27 cellular contexts compared by ENCODE assay signal in the genomic region with DNA sequence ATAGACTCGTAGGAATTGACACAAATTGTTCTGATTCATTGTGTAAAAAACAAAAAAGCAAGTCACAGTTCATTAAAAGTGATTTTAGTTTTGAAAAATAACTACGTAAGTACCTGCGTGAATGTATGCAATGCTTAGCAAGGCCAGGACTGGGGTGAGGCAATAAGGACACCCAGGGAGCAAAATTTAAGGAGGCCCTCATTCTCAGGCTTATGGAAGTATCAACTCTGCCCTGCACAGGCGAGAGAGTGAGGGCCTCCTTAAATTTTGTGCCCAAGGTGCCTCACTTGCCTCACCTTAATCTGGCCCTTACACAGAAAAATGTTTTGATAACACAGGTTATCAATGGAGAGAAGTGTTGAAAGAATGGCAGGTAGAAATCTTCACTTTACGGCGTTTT. TPM values are rescaled to one million over a fixed set of nuclear protein-coding genes. Genes with fewer than 3 reads are reported as not detected.
"Had no signal": no experiment of that assay in that cellular context is flagged by ENCODE, and none has a peak within 500 bp of the region (broad histone marks: within the 10 kb centered on the region; RNA-seq: fewer than 3 reads in every experiment).

No MANE protein-coding gene starts in this region.

- H3K9me3 Mint-ChIP-seq: activated CD4-positive, alpha-beta T cell treated with anti-CD3 and anti-CD28 coated beads, Interleukin-2, amount 10 ng/mL, durations not matched to agents 7 days and 5 days; activated naive CD4-positive, alpha-beta T cell treated with anti-CD3 and anti-CD28 coated beads, Interleukin-2, amount 50 U/mL, for 24 hours; activated naive CD8-positive, alpha-beta T cell treated with anti-CD3 and anti-CD28 coated beads, Interleukin-2, amount 10 ng/mL, durations not matched to agents 7 days and 5 days; activated T-cell treated with anti-CD3 and anti-CD28 coated beads, Interleukin-2, amount 50 U/mL, for 24 hours; activated T-helper 2 cell treated with anti-CD3 and anti-CD28 coated beads, Interferon-gamma antibody, Interleukin-2, Interleukin-4, amounts not matched to agents 10 μg/mL and 5 μg/mL and 100 μg/mL, durations not matched to agents 14 hours and 24 hours and 36 hours had no signal

- H3K4me3 ChIP-seq: ascending aorta, SK-N-MC had no signal

- H3K27ac Mint-ChIP-seq: activated CD4-positive, alpha-beta T cell treated with anti-CD3 and anti-CD28 coated beads for 36 hours; activated CD4-positive, alpha-beta T cell treated with anti-CD3 and anti-CD28 coated beads, Interleukin-2, amount 10 ng/mL, durations not matched to agents 7 days and 5 days; activated CD8-positive, alpha-beta T cell treated with anti-CD3 and anti-CD28 coated beads, Interleukin-2, amount 10 ng/mL, durations not matched to agents 7 days and 5 days; activated naive CD4-positive, alpha-beta T cell treated with anti-CD3 and anti-CD28 coated beads, Interleukin-2, amount 50 U/mL, for 24 hours; activated naive CD8-positive, alpha-beta T cell treated with anti-CD3 and anti-CD28 coated beads, Interleukin-2, amount 10 ng/mL, durations not matched to agents 7 days and 5 days; activated T-cell treated with anti-CD3 and anti-CD28 coated beads, Interleukin-2, amount 50 U/mL, for 24 hours; activated T-helper 2 cell treated with anti-CD3 and anti-CD28 coated beads, Interferon-gamma antibody, Interleukin-2, Interleukin-4, amounts not matched to agents 10 μg/mL and 5 μg/mL and 100 μg/mL, durations not matched to agents 14 hours and 24 hours and 36 hours had no signal

- H3K27me3 Mint-ChIP-seq: activated CD4-positive, alpha-beta T cell treated with anti-CD3 and anti-CD28 coated beads for 36 hours; activated CD4-positive, alpha-beta T cell treated with anti-CD3 and anti-CD28 coated beads, Interleukin-2, amount 10 ng/mL, durations not matched to agents 7 days and 5 days; activated naive CD4-positive, alpha-beta T cell treated with anti-CD3 and anti-CD28 coated beads, Interleukin-2, amount 50 U/mL, for 24 hours; activated naive CD8-positive, alpha-beta T cell treated with anti-CD3 and anti-CD28 coated beads, Interleukin-2, amount 10 ng/mL, durations not matched to agents 7 days and 5 days had no signal

- ATAC-seq: activated CD4-positive, alpha-beta T cell treated with anti-CD3 and anti-CD28 coated beads for 36 hours; activated CD4-positive, CD25-positive, alpha-beta regulatory T cell treated with anti-CD3 and anti-CD28 coated beads, Interleukin-2, amount 50 U/mL, for 24 hours; activated CD8-positive, alpha-beta T cell treated with anti-CD3 and anti-CD28 coated beads, Interleukin-2, amount 10 ng/mL, durations not matched to agents 7 days and 5 days had no signal

- H3K4me1 ChIP-seq: ascending aorta had no signal

- H3K4me1 Mint-ChIP-seq: activated CD4-positive, alpha-beta T cell treated with anti-CD3 and anti-CD28 coated beads, Interleukin-2, amount 10 ng/mL, durations not matched to agents 7 days and 5 days had no signal

- H3K36me3 ChIP-seq: ascending aorta had no signal

- H3K9me3 ChIP-seq: ascending aorta had no signal

- H3K36me3 Mint-ChIP-seq: activated naive CD4-positive, alpha-beta T cell treated with anti-CD3 and anti-CD28 coated beads, Interleukin-2, amount 50 U/mL, for 24 hours; activated naive CD8-positive, alpha-beta T cell treated with anti-CD3 and anti-CD28 coated beads, Interleukin-2, amount 10 ng/mL, durations not matched to agents 7 days and 5 days had no signal

- FAIRE-seq: TTC549 had no signal

- H3K4me3 Mint-ChIP-seq: activated CD4-positive, alpha-beta T cell treated with anti-CD3 and anti-CD28 coated beads for 36 hours; activated CD4-positive, alpha-beta T cell treated with anti-CD3 and anti-CD28 coated beads, Interleukin-2, amount 10 ng/mL, durations not matched to agents 7 days and 5 days; activated CD8-positive, alpha-beta T cell treated with anti-CD3 and anti-CD28 coated beads, Interleukin-2, amount 10 ng/mL, durations not matched to agents 7 days and 5 days; activated naive CD4-positive, alpha-beta T cell treated with anti-CD3 and anti-CD28 coated beads, Interleukin-2, amount 50 U/mL, for 24 hours; activated naive CD8-positive, alpha-beta T cell treated with anti-CD3 and anti-CD28 coated beads, Interleukin-2, amount 10 ng/mL, durations not matched to agents 7 days and 5 days; activated T-cell treated with anti-CD3 and anti-CD28 coated beads, Interleukin-2, amount 50 U/mL, for 24 hours had no signal

- H3K27me3 ChIP-seq: ascending aorta had no signal

- DNase-seq: activated CD4-positive, alpha-beta T cell treated with anti-CD3 and anti-CD28 coated beads for 36 hours; activated CD4-positive, alpha-beta T cell treated with anti-CD3 and anti-CD28 coated beads, Interleukin-2, amount 10 ng/mL, durations not matched to agents 7 days and 5 days; activated CD4-positive, alpha-beta T cell treated with anti-CD3 and anti-CD28 coated beads, Interleukin-2, amount 50 U/mL, for 48 hours; activated CD8-positive, alpha-beta T cell treated with anti-CD3 and anti-CD28 coated beads, Interleukin-2, amount 10 ng/mL, durations not matched to agents 7 days and 5 days; activated gamma-delta T cell; activated naive CD4-positive, alpha-beta T cell treated with Interleukin-2 at 50 U/mL for 16 hours; activated naive CD8-positive, alpha-beta T cell treated with anti-CD3 and anti-CD28 coated beads, Interleukin-2, amount 10 ng/mL, durations not matched to agents 7 days and 5 days; activated T-cell treated with anti-CD3 and anti-CD28 coated beads, Interleukin-2, amount 50 U/mL, for 24 hours; amygdala; NCI-H1048; NCI-H1105 treated with DMSO at 0.1 percent for 48 hours; NCI-H1436 treated with DMSO at 0.1 percent for 48 hours; NCI-H1694 treated with DMSO at 0.1 percent for 48 hours; NCI-H2029; NCI-H345; NCI-H524 treated with DMSO at 0.1 percent for 48 hours; Right ventricle myocardium superior; T1000 had no signal

- H3K27ac ChIP-seq: ascending aorta, SK-N-MC had no signal

RNA-seq across cellular contexts. Expression of a gene that starts 31.4 kb away (rescaled TPM):
- total RNA-seq: activated T-helper 2 cell treated with anti-CD3 and anti-CD28 coated beads, Interferon-gamma antibody, Interleukin-2, Interleukin-4, amounts not matched to agents 10 μg/mL and 5 μg/mL and 100 μg/mL, durations not matched to agents 14 hours and 24 hours and 36 hours; ascending aorta; cardiac septum; T-helper 1 cell treated with Interleukin-12 subunit alpha and Interleukin-12 subunit beta and Interleukin-4 antibody, amounts not matched to agents 30 ng/mL and 1 ng/mL, for 36 hours; T-helper 2 cell treated with Interferon-gamma antibody and Interleukin-4, amounts not matched to agents 100 ng/mL and 5 ng/mL, for 36 hours had no signal
